Comparison of ENCODE assay signal across 15 cellular contexts in genomic region chr4:118985170-118986000, GRCh38.
"Had no signal": no experiment of that assay in that cellular context is flagged by ENCODE, and none has a peak within 500 bp of the region (broad histone marks: within the 10 kb centered on the region; RNA-seq: fewer than 3 reads in every experiment).

No MANE protein-coding gene starts in this region.

- H3K27ac ChIP-seq: body of pancreas, parathyroid adenoma had no signal

- H3K4me3 ChIP-seq: body of pancreas had no signal

- ATAC-seq: activated CD8-positive, alpha-beta T cell treated with anti-CD3 and anti-CD28 coated beads for 36 hours; activated naive CD4-positive, alpha-beta T cell treated with anti-CD3 and anti-CD28 coated beads, Interleukin-2, amount 50 U/mL, for 72 hours; body of pancreas; left colon; naive thymus-derived CD4-positive, alpha-beta T cell; stimulated activated naive CD8-positive, alpha-beta T cell treated with anti-CD3 and anti-CD28 coated beads, Interleukin-15, Interleukin-2, amounts not matched to agents 100 U/mL and 50 U/mL, for 24 hours; T-helper 17 cell had no signal

- H3K9ac ChIP-seq: parathyroid adenoma had no signal

- H3K9me3 ChIP-seq: body of pancreas had no signal

- H3K79me2 ChIP-seq: parathyroid adenoma had no signal

- H3K4me1 ChIP-seq: body of pancreas, parathyroid adenoma had no signal

- H2AFZ ChIP-seq: parathyroid adenoma had no signal

- FAIRE-seq: islet of Langerhans had no signal

- H3K27me3 ChIP-seq: body of pancreas had no signal

- DNase-seq: activated CD4-positive, alpha-beta T cell treated with anti-CD3 and anti-CD28 coated beads for 4 hours; activated CD8-positive, alpha-beta T cell treated with anti-CD3 and anti-CD28 coated beads for 36 hours; activated effector memory CD4-positive, alpha-beta T cell treated with anti-CD3 and anti-CD28 coated beads, Interleukin-2, amount 50 U/mL, for 16 hours; activated T-cell treated with anti-CD3 and anti-CD28 coated beads, Interleukin-2, amount 50 U/mL, for 48 hours; body of pancreas; effector CD8-positive, alpha-beta T cell; foreskin melanocyte; left colon; midbrain; naive thymus-derived CD4-positive, alpha-beta T cell; stimulated activated naive CD8-positive, alpha-beta T cell treated with anti-CD3 and anti-CD28 coated beads, Interleukin-15, Interleukin-2, amounts not matched to agents 100 U/mL and 50 U/mL, for 24 hours; T-helper 17 cell had no signal
